ENCODE assay signal across 14 cellular contexts in genomic region chr15:75095594-75095993, GRCh38.
DNase-seq lines count a peak whose midpoint lies in the region; ATAC-seq and TF ChIP-seq lines count a peak whose summit lies in the region.
"Had no signal": no experiment of that assay in that cellular context is flagged by ENCODE, and none has a peak within 500 bp of the region (broad histone marks: within the 10 kb centered on the region; RNA-seq: fewer than 3 reads in every experiment).

No MANE protein-coding gene starts in this region.

- intact Hi-C loops in activated B cell treated with CpG ODN at 0.5 μM for 24 hours (cut with micrococcal nuclease) (loop anchor here (1.0 to 5.0 kb wide), 7 partner anchors 9 to 106 kb away; partner anchors contain the start of gene C15orf39), Caco-2 (cut with micrococcal nuclease; ENCODE audit: unreplicated experiment) (no loop called here)

- peaks cover 36% of the 10 kb centered on the region for H3K4me1 Mint-ChIP-seq in activated B cell treated with CpG ODN at 0.5 μM for 24 hours
- no peaks in the 10 kb centered on the region for H3K4me1 Mint-ChIP-seq in Caco-2 (ENCODE audit: low read depth, unreplicated experiment)

- H3K27ac Mint-ChIP-seq in activated B cell treated with CpG ODN at 0.5 μM for 24 hours (peak overlapping the region; percentile 73), Caco-2 (ENCODE audit: unreplicated experiment) (no peak overlapping the region)
- H3K27ac Mint-ChIP-seq: activated naive CD8-positive, alpha-beta T cell; T-helper 17 cell had no signal

- POLR2A ChIA-PET in activated B cell treated with CpG ODN at 0.5 μM for 24 hours (lab: Charles Lee): interaction anchor here (0.6 to 1.8 kb wide), 9 partner anchors 9 to 925 kb away, joined by 3 to 16 read pairs (median 5); partner anchors contain the start of gene C15orf39
- POLR2A ChIA-PET in Caco-2 (lab: Charles Lee): no interaction called here

- no peaks in the 10 kb centered on the region for H3K4me1 ChIP-seq in Caco-2

- H3K4me3 Mint-ChIP-seq in activated B cell treated with CpG ODN at 0.5 μM for 24 hours (peak overlapping the region; percentile 50), Caco-2 (ENCODE audit: unreplicated experiment) (no peak overlapping the region)
- H3K4me3 Mint-ChIP-seq: activated naive CD8-positive, alpha-beta T cell; T-helper 17 cell had no signal

- ATAC-seq in GM18517 (IDR thresholded peaks at IDR 0.05; ENCODE audit: unreplicated experiment) (peak; percentile 49), GM21529 (IDR thresholded peaks at IDR 0.05; ENCODE audit: unreplicated experiment) (peak; percentile 57), HG03095 (IDR thresholded peaks at IDR 0.05; ENCODE audit: unreplicated experiment) (peak; percentile 50), activated B cell treated with CpG ODN at 0.5 μM for 24 hours (ENCODE audit: low read depth) (peak; percentile 9)
- ATAC-seq: left ventricle myocardium superior, T-helper 17 cell had no signal

- CTCF ChIA-PET in activated B cell treated with CpG ODN at 0.5 μM for 24 hours (lab: Charles Lee) (interaction anchor here (1.5 kb wide), 1 partner anchor 52 kb away, joined by 10 read pairs; no protein-coding TSS in a partner anchor), Caco-2 (lab: Charles Lee) (no interaction called here)

- H3K36me3 ChIP-seq in Caco-2 (ENCODE audit: control insufficient read depth, insufficient read depth, low read length): no peaks in the 10 kb centered on the region

- H3K4me3 ChIP-seq in Caco-2 (ENCODE audit: low read depth, low read length): no peak overlapping the region

- H3K27me3 ChIP-seq in Caco-2 (replicated peaks; ENCODE audit: control insufficient read depth, insufficient read depth, low read length): no peaks in the 10 kb centered on the region

- DNase-seq in activated B cell treated with CpG ODN at 0.5 μM for 24 hours (no peak), T-helper 9 cell (no peak), SW 1271 (lab: John Stamatoyannopoulos, UW) (no peak), NCI-H1105 treated with DMSO at 0.1 percent for 48 hours (lab: John Stamatoyannopoulos, UW) (no peak), Caco-2 (no peak)
- DNase-seq: effector CD8-positive, alpha-beta T cell; left ventricle myocardium superior; NCI-H526; substantia nigra; T-helper 17 cell had no signal

- H3K36me3 Mint-ChIP-seq in activated B cell treated with CpG ODN at 0.5 μM for 24 hours (ENCODE audit: low read depth): no peaks in the 10 kb centered on the region
- no peaks in the 10 kb centered on the region for H3K36me3 Mint-ChIP-seq in Caco-2 (ENCODE audit: insufficient read depth, unreplicated experiment)
- H3K36me3 Mint-ChIP-seq: activated naive CD8-positive, alpha-beta T cell had no signal

- no TSS peak for BruUV-seq in Caco-2 (replicated peaks; lab: Mats Ljungman, UMichigan)

- TF ChIP-seq CTCF in activated B cell treated with CpG ODN at 0.5 μM for 24 hours (IDR thresholded peaks at IDR 0.05) (no peak), Caco-2 (IDR thresholded peaks at IDR 0.05; ENCODE audit: insufficient read depth in 1 of 2, low read depth in 1 of 2, low read length in 1 of 2, severe bottlenecking in 1 of 2, unreplicated experiment in 1 of 2) (no peak)

- H3K27me3 Mint-ChIP-seq in activated B cell treated with CpG ODN at 0.5 μM for 24 hours (peaks cover 13% of the 10 kb centered on the region), Caco-2 (ENCODE audit: insufficient read depth, unreplicated experiment) (no peaks in the 10 kb centered on the region)
- H3K27me3 Mint-ChIP-seq: activated naive CD8-positive, alpha-beta T cell had no signal

- H3K9me3 Mint-ChIP-seq in activated B cell treated with CpG ODN at 0.5 μM for 24 hours: no peaks in the 10 kb centered on the region
- no peaks in the 10 kb centered on the region for H3K9me3 Mint-ChIP-seq in Caco-2 (ENCODE audit: unreplicated experiment)

- H3K9me3 ChIP-seq in Caco-2: no peaks in the 10 kb centered on the region
